Comparison of ENCODE assay signal across 8 cellular contexts in the genomic region with DNA sequence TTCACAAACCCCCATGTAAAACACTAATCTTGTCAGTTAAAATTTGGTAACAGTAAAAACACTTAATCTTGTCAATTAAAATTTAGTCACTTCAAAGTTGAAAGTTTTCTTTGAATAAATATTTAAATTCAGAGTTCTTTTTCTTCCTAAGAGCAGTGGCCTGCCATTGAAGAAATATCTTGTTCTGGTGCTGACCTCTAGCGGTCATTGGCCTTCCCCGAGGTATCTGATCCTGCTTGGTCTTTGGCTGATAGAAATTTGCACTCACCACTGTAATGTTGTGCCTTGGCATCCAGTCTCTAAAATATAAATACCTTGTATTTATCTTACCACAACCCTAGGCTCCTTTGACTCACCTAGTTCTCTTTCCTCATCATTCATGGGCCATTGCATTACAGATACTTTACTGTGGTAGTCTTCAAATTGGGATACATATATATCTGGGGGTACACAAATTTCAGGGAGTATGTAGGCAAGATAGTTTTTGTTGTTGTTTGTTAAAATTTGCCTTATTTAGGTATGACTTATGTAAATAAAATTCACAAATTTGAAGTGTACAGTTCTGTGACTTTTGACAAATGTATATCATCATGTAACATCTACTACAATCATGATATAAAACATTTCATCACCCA. TPM values are rescaled to one million over a fixed set of nuclear protein-coding genes. Genes with fewer than 3 reads are reported as not detected.
DNase-seq lines count a peak whose midpoint lies in the region; FAIRE-seq and TF ChIP-seq lines count a peak whose summit lies in the region.

No MANE protein-coding gene starts in this region.

- H3K36me3 ChIP-seq in BJ (ENCODE audit: control insufficient read depth, insufficient read depth, low read length) (no peaks in the 10 kb centered on the region), suprapubic skin (no peaks in the 10 kb centered on the region)

- peak; percentile 68 for FAIRE-seq in RCC 7860 (lab: Jason Lieb, UNC)

- peak; percentile 9 for DNase-seq in BJ (ENCODE audit: low read depth)
- peak; percentile 37 for DNase-seq in GM19238 (ENCODE audit: insufficient read length, low spot score)
- DNase-seq in HuH-7 (ENCODE audit: low spot score), result peak; percentile 57
- peak; percentile 34 for DNase-seq in RCC 7860 (ENCODE audit: low spot score)
- peak; percentile 77 to 79 for DNase-seq in activated T-cell treated with anti-CD3 and anti-CD28 coated beads, Interleukin-2, amount 50 U/mL, for 48 hours
- DNase-seq in fibroblast of pulmonary artery (ENCODE audit: low read depth), result peak; percentile 84
- DNase-seq in non-pigmented ciliary epithelial cell (ENCODE audit: low read depth), result peak; percentile 37
- no peak for DNase-seq in suprapubic skin (ENCODE audit: low spot score in 2 of 2)

- no peak for TF ChIP-seq EP300 in suprapubic skin (IDR thresholded peaks at IDR 0.05)

- no peaks in the 10 kb centered on the region for H3K4me1 ChIP-seq in suprapubic skin

- CTCF ChIA-PET in BJ (lab: Yijun Ruan, JAX), result interaction anchor here (0.8 to 2.1 kb wide), 11 partner anchors 10 to 151 kb away, joined by 3 to 18 read pairs (median 4); partner anchors contain the start of gene SDAD1

- H3K4me3 ChIP-seq in BJ (ENCODE audit: low read depth, low read length) (no peak overlapping the region), fibroblast of pulmonary artery (replicated peaks; ENCODE audit: low read depth, low read length) (no peak overlapping the region), suprapubic skin (no peak overlapping the region)

- WGBS in suprapubic skin, result 1% methylated on average over 2 of the region's 2 CpGs

- TF ChIP-seq POLR2A in suprapubic skin (IDR thresholded peaks at IDR 0.05), result no peak

- H3K27me3 ChIP-seq in BJ (ENCODE audit: control insufficient read depth, insufficient read depth, low read length) (0 out of 2 replicates have a peak, but pooled peaks cover 1% of the 10 kb centered on the region), suprapubic skin (no peaks in the 10 kb centered on the region)

- no peaks in the 10 kb centered on the region for H3K9me3 ChIP-seq in suprapubic skin

- TF ChIP-seq CTCF in BJ (IDR thresholded peaks at IDR 0.05; ENCODE audit: insufficient read depth, low read depth, low read length), result peak; percentile 83
- peak; percentile 90 for TF ChIP-seq CTCF in fibroblast of pulmonary artery (IDR thresholded peaks at IDR 0.05; ENCODE audit: low read length, missing control alignments)
- TF ChIP-seq CTCF in suprapubic skin (IDR thresholded peaks at IDR 0.05), result peak; percentile 26 to 77

- POLR2A ChIA-PET in BJ (lab: Charles Lee), result no interaction called here

- no peak overlapping the region for H3K27ac ChIP-seq in suprapubic skin

RNA-seq across cellular contexts. Expression of gene ART3, which starts 6.7 kb away (rescaled TPM):
- polyA plus RNA-seq in BJ (2011; rRNA removed), result not detected in 2 replicates
- polyA minus RNA-seq in BJ (2011; rRNA and poly(A)+ RNA removed), result not detected in 2 replicates
- total RNA-seq in suprapubic skin, result 1 to 10 TPM in 1 of 4 donors, under 1 TPM in 1, not detected in 2; 0.48 to 1.5 TPM

RNA-seq across cellular contexts. Expression of gene CXCL11, which starts 31.9 kb away (rescaled TPM):
- polyA plus RNA-seq in BJ (2011; rRNA removed), result not detected in 2 replicates
- not detected in 2 replicates for polyA minus RNA-seq in BJ (2011; rRNA and poly(A)+ RNA removed)
- under 1 TPM in 1 of 4 donors, not detected in 3; 0.72 TPM for total RNA-seq in suprapubic skin

RNA-seq across cellular contexts. Expression of gene CXCL10, which starts 44.5 kb away (rescaled TPM):
- not detected in 2 replicates for polyA plus RNA-seq in BJ (2011; rRNA removed)
- polyA minus RNA-seq in BJ (2011; rRNA and poly(A)+ RNA removed), result not detected in 2 replicates
- not detected for total RNA-seq in suprapubic skin

Comparison
In these comparisons a context has a peak if more than half of its experiments do, and no peak if none do; other contexts are left out.
1. DNase-seq: peak in BJ (single experiment), GM19238 (single experiment), HuH-7 (single experiment), RCC 7860 (single experiment), activated T-cell treated with anti-CD3 and anti-CD28 coated beads, Interleukin-2, amount 50 U/mL, for 48 hours (2 of 2), fibroblast of pulmonary artery (single experiment) and non-pigmented ciliary epithelial cell (single experiment); none in suprapubic skin (0 of 2).
2. Peak in every context shown above with its lines, with median percentiles within 50 percentile points of each other: CTCF ChIP-seq.